1 cellular context compared by ENCODE assay signal in the genomic region with DNA sequence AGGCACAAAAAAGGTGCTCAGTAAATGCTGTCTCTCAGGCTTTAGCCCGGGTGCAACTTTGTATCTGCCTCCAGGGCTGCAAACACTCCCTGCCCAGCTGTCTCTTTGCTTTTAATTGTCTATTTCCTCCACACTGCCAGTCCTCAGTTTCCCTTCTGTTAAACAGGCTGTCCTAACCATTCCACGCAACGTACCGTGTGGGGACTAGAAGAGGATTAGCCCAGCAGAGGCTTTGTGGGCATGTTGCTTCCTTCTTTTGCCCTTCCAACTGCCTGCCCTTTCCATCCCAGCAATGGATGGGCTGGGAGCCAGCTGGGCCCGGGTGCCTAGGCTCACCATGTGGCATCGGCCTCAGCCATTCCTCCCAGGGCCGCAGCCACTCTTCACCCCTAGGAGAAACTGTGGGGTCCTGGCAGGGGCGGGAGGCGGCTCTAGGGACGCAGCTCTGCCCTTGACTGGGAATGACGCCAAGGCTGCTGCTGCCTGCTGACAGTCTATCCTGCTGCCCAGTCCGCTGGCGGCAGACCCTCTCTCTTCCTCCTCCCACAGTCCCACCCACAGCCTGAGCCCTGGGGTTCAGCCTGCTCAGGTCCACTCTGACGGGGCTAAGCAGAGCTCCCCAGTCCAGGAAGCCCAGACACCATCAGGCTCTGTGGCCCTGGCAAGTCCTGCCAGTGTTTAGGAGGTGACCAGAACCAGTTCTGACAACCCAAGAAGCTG.
TF ChIP-seq lines count a peak whose summit lies in the region.

No MANE protein-coding gene starts in this region.

TF ChIP-seq in SK-N-SH, 30 proteins besides CTCF, POLR2A, EP300 and RAD21 (continued from another document):
- TF ChIP-seq, protein P1, sequence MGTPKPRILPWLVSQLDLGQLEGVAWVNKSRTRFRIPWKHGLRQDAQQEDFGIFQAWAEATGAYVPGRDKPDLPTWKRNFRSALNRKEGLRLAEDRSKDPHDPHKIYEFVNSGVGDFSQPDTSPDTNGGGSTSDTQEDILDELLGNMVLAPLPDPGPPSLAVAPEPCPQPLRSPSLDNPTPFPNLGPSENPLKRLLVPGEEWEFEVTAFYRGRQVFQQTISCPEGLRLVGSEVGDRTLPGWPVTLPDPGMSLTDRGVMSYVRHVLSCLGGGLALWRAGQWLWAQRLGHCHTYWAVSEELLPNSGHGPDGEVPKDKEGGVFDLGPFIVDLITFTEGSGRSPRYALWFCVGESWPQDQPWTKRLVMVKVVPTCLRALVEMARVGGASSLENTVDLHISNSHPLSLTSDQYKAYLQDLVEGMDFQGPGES (IDR thresholded peaks at IDR 0.05; ENCODE audit: low read depth, low read length), result no peak
- TF ChIP-seq NFIC (IDR thresholded peaks at IDR 0.05; ENCODE audit: borderline replicate concordance), result no peak
- TF ChIP-seq JUND (IDR thresholded peaks at IDR 0.05), result no peak
- no peak for TF ChIP-seq RXRA (IDR thresholded peaks at IDR 0.05; ENCODE audit: borderline replicate concordance, low read depth)
- no peak for TF ChIP-seq CHD2 (IDR thresholded peaks at IDR 0.05; ENCODE audit: low read length, partially characterized antibody)
- no peak for TF ChIP-seq EZH2phosphoT487 (IDR thresholded peaks at IDR 0.05; ENCODE audit: borderline replicate concordance, low read depth)
- TF ChIP-seq, protein P2, sequence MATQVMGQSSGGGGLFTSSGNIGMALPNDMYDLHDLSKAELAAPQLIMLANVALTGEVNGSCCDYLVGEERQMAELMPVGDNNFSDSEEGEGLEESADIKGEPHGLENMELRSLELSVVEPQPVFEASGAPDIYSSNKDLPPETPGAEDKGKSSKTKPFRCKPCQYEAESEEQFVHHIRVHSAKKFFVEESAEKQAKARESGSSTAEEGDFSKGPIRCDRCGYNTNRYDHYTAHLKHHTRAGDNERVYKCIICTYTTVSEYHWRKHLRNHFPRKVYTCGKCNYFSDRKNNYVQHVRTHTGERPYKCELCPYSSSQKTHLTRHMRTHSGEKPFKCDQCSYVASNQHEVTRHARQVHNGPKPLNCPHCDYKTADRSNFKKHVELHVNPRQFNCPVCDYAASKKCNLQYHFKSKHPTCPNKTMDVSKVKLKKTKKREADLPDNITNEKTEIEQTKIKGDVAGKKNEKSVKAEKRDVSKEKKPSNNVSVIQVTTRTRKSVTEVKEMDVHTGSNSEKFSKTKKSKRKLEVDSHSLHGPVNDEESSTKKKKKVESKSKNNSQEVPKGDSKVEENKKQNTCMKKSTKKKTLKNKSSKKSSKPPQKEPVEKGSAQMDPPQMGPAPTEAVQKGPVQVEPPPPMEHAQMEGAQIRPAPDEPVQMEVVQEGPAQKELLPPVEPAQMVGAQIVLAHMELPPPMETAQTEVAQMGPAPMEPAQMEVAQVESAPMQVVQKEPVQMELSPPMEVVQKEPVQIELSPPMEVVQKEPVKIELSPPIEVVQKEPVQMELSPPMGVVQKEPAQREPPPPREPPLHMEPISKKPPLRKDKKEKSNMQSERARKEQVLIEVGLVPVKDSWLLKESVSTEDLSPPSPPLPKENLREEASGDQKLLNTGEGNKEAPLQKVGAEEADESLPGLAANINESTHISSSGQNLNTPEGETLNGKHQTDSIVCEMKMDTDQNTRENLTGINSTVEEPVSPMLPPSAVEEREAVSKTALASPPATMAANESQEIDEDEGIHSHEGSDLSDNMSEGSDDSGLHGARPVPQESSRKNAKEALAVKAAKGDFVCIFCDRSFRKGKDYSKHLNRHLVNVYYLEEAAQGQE (IDR thresholded peaks at IDR 0.05; ENCODE audit: low read depth, low read length), result no peak
- TF ChIP-seq FOSL2 (IDR thresholded peaks at IDR 0.05; ENCODE audit: borderline replicate concordance, low read depth), result no peak
- TF ChIP-seq RFX5 (IDR thresholded peaks at IDR 0.05; ENCODE audit: low read length), result no peak
